Comparison of ENCODE assay signal across 11 cellular contexts in genomic region chr16:49889725-49890397, GRCh38.
"Had no signal": no experiment of that assay in that cellular context is flagged by ENCODE, and none has a peak within 500 bp of the region (broad histone marks: within the 10 kb centered on the region; RNA-seq: fewer than 3 reads in every experiment).

No MANE protein-coding gene starts in this region.

- H2AFZ ChIP-seq: hepatocyte, parathyroid adenoma had no signal

- H3K79me2 ChIP-seq: hepatocyte, parathyroid adenoma had no signal

- H3K4me3 ChIP-seq: hepatocyte, skin epidermis, stomach, vagina had no signal

- H3K27ac ChIP-seq: brain microvascular endothelial cell, hepatocyte, parathyroid adenoma, skin epidermis, stomach, vagina had no signal

- H3K4me2 ChIP-seq: hepatocyte had no signal

- H3K27me3 ChIP-seq: hepatocyte, vagina had no signal

- H3K9ac ChIP-seq: parathyroid adenoma had no signal

- H3K4me1 ChIP-seq: parathyroid adenoma, stomach, vagina had no signal

- H3K36me3 ChIP-seq: brain microvascular endothelial cell, stomach, vagina had no signal

- H3K9me3 ChIP-seq: vagina had no signal

- DNase-seq: activated CD4-positive, alpha-beta T cell treated with anti-CD3 and anti-CD28 coated beads, Interleukin-2, amount 50 U/mL, for 4 hours; activated T-cell treated with anti-CD3 and anti-CD28 coated beads, Interleukin-2, amount 50 U/mL, for 1 hour; amygdala; brain microvascular endothelial cell; midbrain; retina; stomach had no signal
